21 cellular contexts compared by ENCODE assay signal in genomic region chr22:38750104-38750503, GRCh38. TPM values are rescaled to one million over a fixed set of nuclear protein-coding genes. Genes with fewer than 3 reads are reported as not detected.
DNase-seq lines count a peak whose midpoint lies in the region; ATAC-seq, FAIRE-seq and TF ChIP-seq lines count a peak whose summit lies in the region.
"Had no signal": no experiment of that assay in that cellular context is flagged by ENCODE, and none has a peak within 500 bp of the region (broad histone marks: within the 10 kb centered on the region; RNA-seq: fewer than 3 reads in every experiment).

No MANE protein-coding gene starts in this region.

- no peak for ATAC-seq in stimulated activated memory B cell treated with anti-CD40 and anti-IgM and Interleukin-4, amounts not matched to agents 10 μg/mL and 1 μg/mL and 100 μg/mL, for 72 hours
- ATAC-seq in HG02840 (IDR thresholded peaks at IDR 0.05; ENCODE audit: low FRiP score, unreplicated experiment), result no peak
- ATAC-seq: A549, left colon, mucosa of descending colon had no signal

- H3K27ac ChIP-seq in VCaP (peak overlapping the region; percentile 98; the same call in 1 of the 2 replicates), dorsolateral prefrontal cortex (peak overlapping the region in 54 of 59 donors; percentile 10 to 99 (median 96))
- H3K27ac ChIP-seq: A549, parathyroid adenoma, PC-9, WERI-Rb-1 had no signal

- no peaks in the 10 kb centered on the region for H3K27me3 Mint-ChIP-seq in activated CD4-positive, alpha-beta T cell treated with anti-CD3 and anti-CD28 coated beads, Interleukin-2, amount 10 ng/mL, durations not matched to agents 7 days and 5 days
- H3K27me3 Mint-ChIP-seq in stimulated activated memory B cell treated with anti-CD40 and anti-IgM and Interleukin-4, amounts not matched to agents 10 μg/mL and 1 μg/mL and 100 μg/mL, for 72 hours, result no peaks in the 10 kb centered on the region

- POLR2A ChIA-PET in activated CD4-positive, alpha-beta T cell treated with anti-CD3 and anti-CD28 coated beads, Interleukin-2, amount 10 ng/mL, durations not matched to agents 7 days and 5 days (lab: Charles Lee), result no interaction called here

- DNase-seq in activated CD4-positive, alpha-beta T cell treated with anti-CD3 and anti-CD28 coated beads, Interleukin-2, amount 10 ng/mL, durations not matched to agents 7 days and 5 days, result no peak
- DNase-seq in activated CD4-positive, alpha-beta T cell treated with anti-CD3 and anti-CD28 coated beads, Interleukin-2, amount 50 U/mL, for 48 hours, result no peak
- DNase-seq in dorsolateral prefrontal cortex (peak in 1 of 10 donors; percentile 28), NCI-H146 (lab: John Stamatoyannopoulos, UW) (no peak), urothelium cell line (ENCODE audit: low spot score) (no peak)
- DNase-seq: activated CD8-positive, alpha-beta memory T cell treated with anti-CD3 and anti-CD28 coated beads, Interleukin-2, amount 50 U/mL, for 48 hours; COR-L47; KG1; left colon; mucosa of descending colon; NCI-H1048; PC-9; small intestine; upper lobe of left lung; WERI-Rb-1 had no signal

- CTCF ChIA-PET in activated CD4-positive, alpha-beta T cell treated with anti-CD3 and anti-CD28 coated beads, Interleukin-2, amount 10 ng/mL, durations not matched to agents 7 days and 5 days (lab: Charles Lee), result interaction anchor here (0.7 to 2.7 kb wide), 4 partner anchors 16 to 120 kb away, joined by 3 to 14 read pairs (median 6); no protein-coding TSS in a partner anchor

- no peaks in the 10 kb centered on the region for H3K27me3 ChIP-seq in dorsolateral prefrontal cortex
- H3K27me3 ChIP-seq: upper lobe of left lung had no signal

- H3K36me3 Mint-ChIP-seq in activated CD4-positive, alpha-beta T cell treated with anti-CD3 and anti-CD28 coated beads, Interleukin-2, amount 10 ng/mL, durations not matched to agents 7 days and 5 days (ENCODE audit: low read depth), result peaks cover 94% of the 10 kb centered on the region
- H3K36me3 Mint-ChIP-seq in stimulated activated memory B cell treated with anti-CD40 and anti-IgM and Interleukin-4, amounts not matched to agents 10 μg/mL and 1 μg/mL and 100 μg/mL, for 72 hours, result peaks cover 54% of the 10 kb centered on the region

- peaks cover 62% of the 10 kb centered on the region for H3K4me1 Mint-ChIP-seq in activated CD4-positive, alpha-beta T cell treated with anti-CD3 and anti-CD28 coated beads, Interleukin-2, amount 10 ng/mL, durations not matched to agents 7 days and 5 days
- peaks cover 61% of the 10 kb centered on the region for H3K4me1 Mint-ChIP-seq in stimulated activated memory B cell treated with anti-CD40 and anti-IgM and Interleukin-4, amounts not matched to agents 10 μg/mL and 1 μg/mL and 100 μg/mL, for 72 hours

- TF ChIP-seq CTCF in VCaP (conservative IDR thresholded peaks at IDR 0.05) (no peak), dorsolateral prefrontal cortex (IDR thresholded peaks at IDR 0.05 in 54 of 56, conservative IDR thresholded peaks at IDR 0.05 in 2 of 56; ENCODE audit: low read depth in 1 of 56, partially characterized antibody in 56 of 56) (no peak)

- peak overlapping the region; percentile 83 for H3K27ac Mint-ChIP-seq in activated CD4-positive, alpha-beta T cell treated with anti-CD3 and anti-CD28 coated beads, Interleukin-2, amount 10 ng/mL, durations not matched to agents 7 days and 5 days
- H3K27ac Mint-ChIP-seq in stimulated activated memory B cell treated with anti-CD40 and anti-IgM and Interleukin-4, amounts not matched to agents 10 μg/mL and 1 μg/mL and 100 μg/mL, for 72 hours, result peak overlapping the region; percentile 99

- no peak overlapping the region for H3K4me3 ChIP-seq in dorsolateral prefrontal cortex
- H3K4me3 ChIP-seq: A549, mucosa of descending colon, PC-9, upper lobe of left lung had no signal

- no peak for FAIRE-seq in urothelium cell line (lab: Jason Lieb, UNC)
- FAIRE-seq: A549, H1, small intestine had no signal

- H3K9me3 Mint-ChIP-seq in activated CD4-positive, alpha-beta T cell treated with anti-CD3 and anti-CD28 coated beads, Interleukin-2, amount 10 ng/mL, durations not matched to agents 7 days and 5 days, result no peaks in the 10 kb centered on the region
- no peaks in the 10 kb centered on the region for H3K9me3 Mint-ChIP-seq in stimulated activated memory B cell treated with anti-CD40 and anti-IgM and Interleukin-4, amounts not matched to agents 10 μg/mL and 1 μg/mL and 100 μg/mL, for 72 hours

- peak overlapping the region; percentile 67 for H3K4me3 Mint-ChIP-seq in activated CD4-positive, alpha-beta T cell treated with anti-CD3 and anti-CD28 coated beads, Interleukin-2, amount 10 ng/mL, durations not matched to agents 7 days and 5 days
- no peak overlapping the region for H3K4me3 Mint-ChIP-seq in stimulated activated memory B cell treated with anti-CD40 and anti-IgM and Interleukin-4, amounts not matched to agents 10 μg/mL and 1 μg/mL and 100 μg/mL, for 72 hours

- intact Hi-C loops in dorsolateral prefrontal cortex (cut with DNase I), result no loop called here

RNA-seq across cellular contexts. Expression of gene SUN2, which starts 5.7 kb away (rescaled TPM):
- 100 to 1,000 TPM; 582 to 702 TPM for total RNA-seq in activated CD4-positive, alpha-beta T cell treated with anti-CD3 and anti-CD28 coated beads, Interleukin-2, amount 10 ng/mL, durations not matched to agents 7 days and 5 days
- 100 to 1,000 TPM; 122 to 627 (median 268) TPM for total RNA-seq in dorsolateral prefrontal cortex

RNA-seq across cellular contexts. Expression of gene DNAL4, which starts 43.8 kb away (rescaled TPM):
- total RNA-seq in activated CD4-positive, alpha-beta T cell treated with anti-CD3 and anti-CD28 coated beads, Interleukin-2, amount 10 ng/mL, durations not matched to agents 7 days and 5 days, result 10 to 100 TPM in 1 of 2 experiments, 1 to 10 TPM in 1; 7.9 to 10.2 TPM
- 10 to 100 TPM; 15.6 to 42.0 (median 23.9) TPM for total RNA-seq in dorsolateral prefrontal cortex

RNA-seq across cellular contexts. Expression of gene GTPBP1, which starts 44.4 kb away (rescaled TPM):
- 10 to 100 TPM; 68.5 to 77.1 TPM for total RNA-seq in activated CD4-positive, alpha-beta T cell treated with anti-CD3 and anti-CD28 coated beads, Interleukin-2, amount 10 ng/mL, durations not matched to agents 7 days and 5 days
- 10 to 100 TPM; 30.5 to 76.8 (median 48.2) TPM for total RNA-seq in dorsolateral prefrontal cortex

RNA-seq across cellular contexts. Expression of gene JOSD1, which starts 49.4 kb away (rescaled TPM):
- 10 to 100 TPM; 56.4 to 61.8 TPM for total RNA-seq in activated CD4-positive, alpha-beta T cell treated with anti-CD3 and anti-CD28 coated beads, Interleukin-2, amount 10 ng/mL, durations not matched to agents 7 days and 5 days
- 10 to 100 TPM; 41.2 to 87.6 (median 55.2) TPM for total RNA-seq in dorsolateral prefrontal cortex
